In genomic region chr5:178153530-178154340, GRCh38 we compare ENCODE assay signal across 8 cellular contexts. TPM values are rescaled to one million over a fixed set of nuclear protein-coding genes. Genes with fewer than 3 reads are reported as not detected.
DNase-seq lines count a peak whose midpoint lies in the region; ATAC-seq and TF ChIP-seq lines count a peak whose summit lies in the region.

Gene NHP2, minus strand, starts transcription at chr5:178153885. Its CDS starts 68 bp downstream, at chr5:178153817.

- peak; percentile 97 for DNase-seq in CD14-positive monocyte (ENCODE audit: low spot score)
- DNase-seq in NCI-H82 (lab: John Stamatoyannopoulos, UW): peak; percentile 99
- peak; percentile 99 to 100 for DNase-seq in activated CD4-positive, alpha-beta T cell treated with anti-CD3 and anti-CD28 coated beads, Interleukin-2, amount 50 U/mL, for 48 hours
- DNase-seq in dorsolateral prefrontal cortex: peak; percentile 98 to 99 (median 99)
- DNase-seq in stimulated activated CD4-positive, alpha-beta T cell treated with anti-CD3 and anti-CD28 coated beads, Interleukin-4, amount 100 ng/mL, for 24 hours: peak; percentile 99

- H3K9me3 ChIP-seq in liver (ENCODE audit: control insufficient read depth in 4 of 4, low read length in 3 of 4): no peaks in the 10 kb centered on the region

- H3K36me3 Mint-ChIP-seq in CD14-positive monocyte: peaks cover 25 to 29% of the 10 kb centered on the region in 2 donors

- H3K4me3 ChIP-seq in dorsolateral prefrontal cortex (peak within 1 kb of the TSS; percentile 64 to 99 (median 91)), liver (ENCODE audit: low read depth in 1 of 3, low read length in 3 of 3) (peak within 1 kb of the TSS; percentile 73 to 97 (median 91))

- peaks cover 5 to 16% (median 11%) of the 10 kb centered on the region in 4 donors for H3K4me1 ChIP-seq in liver (ENCODE audit: control insufficient read depth in 4 of 4, insufficient read depth in 4 of 4, low read length in 3 of 4)

- TF ChIP-seq CTCF in CD14-positive monocyte (IDR thresholded peaks at IDR 0.05) (no peak), dorsolateral prefrontal cortex (IDR thresholded peaks at IDR 0.05 in 54 of 56, conservative IDR thresholded peaks at IDR 0.05 in 2 of 56; ENCODE audit: low read depth in 1 of 56, partially characterized antibody in 56 of 56) (peak in 24 of 56 donors; percentile 2 to 56 (median 26)), liver (IDR thresholded peaks at IDR 0.05; ENCODE audit: low read depth, low read length, missing input control) (no peak)

- ATAC-seq in GM19397 (IDR thresholded peaks at IDR 0.05; ENCODE audit: unreplicated experiment): peak; percentile 96
- peak; percentile 99 for ATAC-seq in HG03571 (IDR thresholded peaks at IDR 0.05; ENCODE audit: unreplicated experiment)

- H3K36me3 ChIP-seq in liver (ENCODE audit: control insufficient read depth in 4 of 4, insufficient read depth in 3 of 4, low read depth in 1 of 4, low read length in 3 of 4): peaks cover 3 to 23% (median 5%) of the 10 kb centered on the region in 4 donors

- peak within 1 kb of the TSS; percentile 89 to 90 for H3K9ac ChIP-seq in liver (ENCODE audit: low read depth in 1 of 2, low read length in 2 of 2)

- H3K27ac Mint-ChIP-seq in CD14-positive monocyte: peak within 1 kb of the TSS; percentile 65 to 91 (median 89)

- 1% methylated on average over 68 of the region's 68 CpGs for WGBS in liver

- H3K27me3 ChIP-seq in dorsolateral prefrontal cortex (no peaks in the 10 kb centered on the region), liver (ENCODE audit: control insufficient read depth in 4 of 4, insufficient read depth in 4 of 4, low read length in 3 of 4) (no peaks in the 10 kb centered on the region)

- peak; percentile 20 to 27 for TF ChIP-seq RAD21 in liver (IDR thresholded peaks at IDR 0.05)

- H3K27me3 Mint-ChIP-seq in CD14-positive monocyte (ENCODE audit: low read depth in 3 of 3): no peaks in the 10 kb centered on the region

- H3K27ac ChIP-seq in dorsolateral prefrontal cortex (peak within 1 kb of the TSS in 47 of 59 donors; percentile 2 to 85 (median 64)), liver (ENCODE audit: low read depth in 1 of 2, low read length in 2 of 2) (peak within 1 kb of the TSS; percentile 17 to 60)

- peaks cover 0 to 3% (median 0%) of the 10 kb centered on the region in 7 donors for H3K9me3 Mint-ChIP-seq in CD14-positive monocyte

- intact Hi-C loops in CD14-positive monocyte (cut with micrococcal nuclease) (loop anchor here in 1 of 2 donors (2.0 to 5.0 kb wide), 2 partner anchors 23 to 851 kb away; partner anchors contain the start of genes PRELID1, RAB24 and RMND5B), dorsolateral prefrontal cortex (cut with DNase I) (loop anchor here (2.0 to 10.0 kb wide), 2 partner anchors 23 to 549 kb away; partner anchors contain the start of genes B4GALT7 (in 2 of the 2) and RMND5B (in 2 of the 2))

- peak within 1 kb of the TSS; percentile 86 to 92 for H3K4me3 Mint-ChIP-seq in CD14-positive monocyte

- peaks cover 17% of the 10 kb centered on the region for H3K4me1 Mint-ChIP-seq in CD14-positive monocyte

TF ChIP-seq in liver, 16 proteins besides CTCF, POLR2A, EP300 and RAD21:
- TF ChIP-seq RXRA (IDR thresholded peaks at IDR 0.05) (peak; percentile 72 to 73), GABPA (IDR thresholded peaks at IDR 0.05 in 1 of 2, conservative IDR thresholded peaks at IDR 0.05 in 1 of 2) (peak; percentile 57 to 93), NR2F2 (IDR thresholded peaks at IDR 0.05) (peak; percentile 35), HNF4A (conservative IDR thresholded peaks at IDR 0.05) (peak in 1 of 2 donors; percentile 40), SP1 (IDR thresholded peaks at IDR 0.05) (peak; percentile 96), FOXA2 (IDR thresholded peaks at IDR 0.05) (peak; percentile 51), REST (IDR thresholded peaks at IDR 0.05) (peak; percentile 66), HNF4G (IDR thresholded peaks at IDR 0.05) (no peak), FOXA1 (IDR thresholded peaks at IDR 0.05) (peak; percentile 68), EGR1 (IDR thresholded peaks at IDR 0.05; ENCODE audit: low read depth in 2 of 2) (no peak), TAF1 (conservative IDR thresholded peaks at IDR 0.05) (no peak), JUND (IDR thresholded peaks at IDR 0.05) (peak in 1 of 2 donors; percentile 40), YY1 (IDR thresholded peaks at IDR 0.05) (peak; percentile 94)
- TF ChIP-seq, protein P1, sequence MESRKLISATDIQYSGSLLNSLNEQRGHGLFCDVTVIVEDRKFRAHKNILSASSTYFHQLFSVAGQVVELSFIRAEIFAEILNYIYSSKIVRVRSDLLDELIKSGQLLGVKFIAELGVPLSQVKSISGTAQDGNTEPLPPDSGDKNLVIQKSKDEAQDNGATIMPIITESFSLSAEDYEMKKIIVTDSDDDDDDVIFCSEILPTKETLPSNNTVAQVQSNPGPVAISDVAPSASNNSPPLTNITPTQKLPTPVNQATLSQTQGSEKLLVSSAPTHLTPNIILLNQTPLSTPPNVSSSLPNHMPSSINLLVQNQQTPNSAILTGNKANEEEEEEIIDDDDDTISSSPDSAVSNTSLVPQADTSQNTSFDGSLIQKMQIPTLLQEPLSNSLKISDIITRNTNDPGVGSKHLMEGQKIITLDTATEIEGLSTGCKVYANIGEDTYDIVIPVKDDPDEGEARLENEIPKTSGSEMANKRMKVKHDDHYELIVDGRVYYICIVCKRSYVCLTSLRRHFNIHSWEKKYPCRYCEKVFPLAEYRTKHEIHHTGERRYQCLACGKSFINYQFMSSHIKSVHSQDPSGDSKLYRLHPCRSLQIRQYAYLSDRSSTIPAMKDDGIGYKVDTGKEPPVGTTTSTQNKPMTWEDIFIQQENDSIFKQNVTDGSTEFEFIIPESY (IDR thresholded peaks at IDR 0.05): peak; percentile 97
- TF ChIP-seq, protein P2, sequence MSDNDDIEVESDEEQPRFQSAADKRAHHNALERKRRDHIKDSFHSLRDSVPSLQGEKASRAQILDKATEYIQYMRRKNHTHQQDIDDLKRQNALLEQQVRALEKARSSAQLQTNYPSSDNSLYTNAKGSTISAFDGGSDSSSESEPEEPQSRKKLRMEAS (IDR thresholded peaks at IDR 0.05): peak; percentile 98
- TF ChIP-seq, protein P3, sequence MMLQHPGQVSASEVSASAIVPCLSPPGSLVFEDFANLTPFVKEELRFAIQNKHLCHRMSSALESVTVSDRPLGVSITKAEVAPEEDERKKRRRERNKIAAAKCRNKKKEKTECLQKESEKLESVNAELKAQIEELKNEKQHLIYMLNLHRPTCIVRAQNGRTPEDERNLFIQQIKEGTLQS (IDR thresholded peaks at IDR 0.05): peak; percentile 55

RNA-seq across cellular contexts. Expression of gene NHP2, which starts in this region (rescaled TPM):
- polyA plus RNA-seq in CD14-positive monocyte: 100 to 1,000 TPM; 108 to 139 TPM
- total RNA-seq in dorsolateral prefrontal cortex: 100 to 1,000 TPM in 35 of 120 experiments, 10 to 100 TPM in 85; 65.7 to 132 (median 91.9) TPM
- total RNA-seq in liver: 10 to 100 TPM; 44.1 to 59.2 TPM
- 100 to 1,000 TPM in 1 of 2 donors, 10 to 100 TPM in 1; 66.1 to 124 TPM for polyA plus RNA-seq in liver

Comparison
In these comparisons a context has a peak if more than half of its experiments do, and no peak if none do; other contexts are left out.
1. Peak in every context shown above with its lines: DNase-seq, ATAC-seq, H3K4me3 ChIP-seq and H3K27ac ChIP-seq.